In the genomic region with DNA sequence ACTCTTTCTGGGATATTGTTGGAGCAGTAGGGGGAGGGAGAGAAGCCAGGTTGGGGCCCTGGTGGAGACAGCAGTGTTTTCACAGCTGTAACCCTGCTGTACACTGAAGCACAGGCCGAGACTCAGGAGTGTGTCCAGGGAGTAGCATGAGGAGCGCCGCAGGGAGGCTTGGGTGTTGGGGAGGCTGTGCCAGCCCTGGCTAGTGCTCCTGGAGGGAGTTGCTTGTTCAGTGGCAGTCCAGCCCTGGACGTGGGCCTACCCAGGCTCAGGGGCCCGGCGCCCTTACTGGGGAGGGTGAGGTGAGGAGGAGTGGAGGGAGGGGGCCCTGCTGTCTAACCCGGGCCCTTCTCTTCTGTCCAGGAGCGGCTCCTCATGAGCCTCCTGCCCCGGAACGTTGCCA, we compare ENCODE assay signal across 26 cellular contexts. TPM values are rescaled to one million over a fixed set of nuclear protein-coding genes. Genes with fewer than 3 reads are reported as not detected.
"Had no signal": no experiment of that assay in that cellular context is flagged by ENCODE, and none has a peak within 500 bp of the region (broad histone marks: within the 10 kb centered on the region; RNA-seq: fewer than 3 reads in every experiment).

No MANE protein-coding gene starts in this region.

- H3K36me3 ChIP-seq: pancreas, tibial artery, uterus had no signal

- H3K36me3 Mint-ChIP-seq: stimulated activated effector memory CD8-positive, alpha-beta T cell treated with anti-CD3 and anti-CD28 coated beads, Interleukin-12 subunit alpha, Interleukin-12 subunit beta, amount 100 ng/mL, for 72 hours had no signal

- H3K4me1 ChIP-seq: left ventricle myocardium inferior, pancreas, psoas muscle, tibial artery, uterus had no signal

- H3K27ac Mint-ChIP-seq: activated B cell treated with CpG ODN at 0.5 μM for 24 hours; activated CD4-positive, alpha-beta T cell treated with anti-CD3 and anti-CD28 coated beads for 36 hours; activated naive CD4-positive, alpha-beta T cell treated with anti-CD3 and anti-CD28 coated beads, Interleukin-2, amount 50 U/mL, for 72 hours; brain; immature natural killer cell; naive B cell; stimulated activated effector memory CD8-positive, alpha-beta T cell treated with anti-CD3 and anti-CD28 coated beads, Interleukin-12 subunit alpha, Interleukin-12 subunit beta, amount 100 ng/mL, for 72 hours had no signal

- H3K4me3 Mint-ChIP-seq: activated B cell treated with CpG ODN at 0.5 μM for 24 hours; activated CD4-positive, alpha-beta T cell treated with anti-CD3 and anti-CD28 coated beads for 36 hours; brain; immature natural killer cell; naive B cell; stimulated activated effector memory CD8-positive, alpha-beta T cell treated with anti-CD3 and anti-CD28 coated beads, Interleukin-12 subunit alpha, Interleukin-12 subunit beta, amount 100 ng/mL, for 72 hours; stimulated activated naive CD8-positive, alpha-beta T cell treated with anti-CD3 and anti-CD28 coated beads, Interleukin-15, amount 100 ng/mL, for 72 hours had no signal

- DNase-seq: activated B cell treated with CpG ODN at 0.5 μM for 24 hours; activated CD4-positive, alpha-beta T cell treated with anti-CD3 and anti-CD28 coated beads for 36 hours; activated CD4-positive, alpha-beta T cell treated with anti-CD3 and anti-CD28 coated beads, Interleukin-2, amount 50 U/mL, for 4 hours; caudate nucleus; dermis blood vessel endothelial cell; effector memory CD4-positive, alpha-beta T cell; foreskin melanocyte; immature natural killer cell; kidney glomerular epithelial cell; left ventricle myocardium inferior; mammary epithelial cell; mucosa of descending colon; naive B cell; psoas muscle; right cardiac atrium; small intestine; stimulated activated naive CD8-positive, alpha-beta T cell treated with anti-CD3 and anti-CD28 coated beads, Interleukin-15, amount 100 ng/mL, for 72 hours; T-helper 1 cell; T1000; tibial artery; uterus had no signal

- H3K4me1 Mint-ChIP-seq: activated B cell treated with CpG ODN at 0.5 μM for 24 hours; activated CD4-positive, alpha-beta T cell treated with anti-CD3 and anti-CD28 coated beads for 36 hours; brain; immature natural killer cell; naive B cell; stimulated activated effector memory CD8-positive, alpha-beta T cell treated with anti-CD3 and anti-CD28 coated beads, Interleukin-12 subunit alpha, Interleukin-12 subunit beta, amount 100 ng/mL, for 72 hours; stimulated activated naive CD8-positive, alpha-beta T cell treated with anti-CD3 and anti-CD28 coated beads, Interleukin-15, amount 100 ng/mL, for 72 hours had no signal

- H3K4me3 ChIP-seq: left ventricle myocardium inferior, mucosa of descending colon, pancreas, psoas muscle, tibial artery, uterus had no signal

- H3K27me3 ChIP-seq: pancreas, tibial artery, uterus had no signal

- ATAC-seq: activated CD4-positive, alpha-beta T cell treated with anti-CD3 and anti-CD28 coated beads for 36 hours; activated naive CD4-positive, alpha-beta T cell treated with anti-CD3 and anti-CD28 coated beads, Interleukin-2, amount 50 U/mL, for 72 hours; mucosa of descending colon; pancreas; psoas muscle; stimulated activated effector memory CD8-positive, alpha-beta T cell treated with anti-CD3 and anti-CD28 coated beads, Interleukin-12 subunit alpha, Interleukin-12 subunit beta, amount 100 ng/mL, for 72 hours; stimulated activated naive CD8-positive, alpha-beta T cell treated with anti-CD3 and anti-CD28 coated beads, Interleukin-15, amount 100 ng/mL, for 72 hours had no signal

- FAIRE-seq: endothelial cell of umbilical vein, pancreas, small intestine had no signal

- H3K9me3 ChIP-seq: pancreas, uterus had no signal

- H3K27ac ChIP-seq: left ventricle myocardium inferior, pancreas, psoas muscle, tibial artery, uterus had no signal

RNA-seq across cellular contexts. Expression of a gene that starts 35.9 kb away (rescaled TPM):
- total RNA-seq: activated B cell treated with CpG ODN at 0.5 μM for 24 hours had no signal
- polyA plus RNA-seq: immature natural killer cell had no signal
